ENCODE assay signal across 26 cellular contexts in genomic region chr2:32457814-32458213, GRCh38.
"Had no signal": no experiment of that assay in that cellular context is flagged by ENCODE, and none has a peak within 500 bp of the region (broad histone marks: within the 10 kb centered on the region; RNA-seq: fewer than 3 reads in every experiment).

No MANE protein-coding gene starts in this region.

- ATAC-seq: esophagus mucosa; gastrocnemius medialis; left ventricle myocardium superior; lower lobe of right lung; naive thymus-derived CD8-positive, alpha-beta T cell; stimulated activated naive CD8-positive, alpha-beta T cell treated with anti-CD3 and anti-CD28 coated beads, Interleukin-15, amount 100 ng/mL, for 72 hours; upper lobe of right lung had no signal

- H3K4me3 Mint-ChIP-seq: naive thymus-derived CD8-positive, alpha-beta T cell; nephron progenitor cell; stimulated activated naive CD8-positive, alpha-beta T cell treated with anti-CD3 and anti-CD28 coated beads, Interleukin-15, amount 100 ng/mL, for 72 hours had no signal

- H3K27me3 ChIP-seq: dorsolateral prefrontal cortex, gastrocnemius medialis, hepatocyte, right atrium auricular region, suprapubic skin, transverse colon, upper lobe of right lung, uterus had no signal

- H3K4me1 ChIP-seq: gastrocnemius medialis, lower lobe of right lung, prostate gland, right atrium auricular region, suprapubic skin, transverse colon, upper lobe of right lung, uterus had no signal

- H3K27me3 Mint-ChIP-seq: naive thymus-derived CD8-positive, alpha-beta T cell; stimulated activated naive CD8-positive, alpha-beta T cell treated with anti-CD3 and anti-CD28 coated beads, Interleukin-15, amount 100 ng/mL, for 72 hours had no signal

- H3K4me1 Mint-ChIP-seq: nephron progenitor cell; stimulated activated naive CD8-positive, alpha-beta T cell treated with anti-CD3 and anti-CD28 coated beads, Interleukin-15, amount 100 ng/mL, for 72 hours had no signal

- FAIRE-seq: colon, small intestine had no signal

- H3K36me3 ChIP-seq: gastrocnemius medialis, prostate gland, right atrium auricular region, uterus had no signal

- DNase-seq: dorsolateral prefrontal cortex; effector CD4-positive, alpha-beta T cell; foreskin fibroblast; gastrocnemius medialis; head of caudate nucleus; islet precursor cell; left ventricle myocardium superior; lower lobe of right lung; naive thymus-derived CD8-positive, alpha-beta T cell; nephron progenitor cell; nucleus accumbens; small intestine; stimulated activated CD4-positive, alpha-beta T cell treated with anti-CD3 and anti-CD28 coated beads, Interleukin-15, amount 100 ng/mL, for 24 hours; stimulated activated CD4-positive, alpha-beta T cell treated with anti-CD3 and anti-CD28 coated beads, Interleukin-2, amount 100 ng/mL, for 48 hours; stimulated activated naive CD4-positive, alpha-beta T cell; stimulated activated naive CD8-positive, alpha-beta T cell treated with anti-CD3 and anti-CD28 coated beads, Interleukin-15, amount 100 ng/mL, for 72 hours; transverse colon; upper lobe of right lung; uterus had no signal

- H3K27ac ChIP-seq: dorsolateral prefrontal cortex, epithelial cell of prostate, gastrocnemius medialis, hepatocyte, lower lobe of right lung, prostate gland, right atrium auricular region, suprapubic skin, transverse colon, upper lobe of right lung, uterus had no signal

- H3K27ac Mint-ChIP-seq: nephron progenitor cell had no signal

- H3K9me3 ChIP-seq: gastrocnemius medialis, lower lobe of right lung, prostate gland, right atrium auricular region, transverse colon, upper lobe of right lung, uterus had no signal

- H3K4me3 ChIP-seq: dorsolateral prefrontal cortex, gastrocnemius medialis, hepatocyte, lower lobe of right lung, prostate gland, right atrium auricular region, suprapubic skin, transverse colon, upper lobe of right lung, uterus had no signal

- H3K9me3 Mint-ChIP-seq: naive thymus-derived CD8-positive, alpha-beta T cell; nephron progenitor cell; stimulated activated naive CD8-positive, alpha-beta T cell treated with anti-CD3 and anti-CD28 coated beads, Interleukin-15, amount 100 ng/mL, for 72 hours had no signal
